30 cellular contexts compared by ENCODE assay signal in the genomic region with DNA sequence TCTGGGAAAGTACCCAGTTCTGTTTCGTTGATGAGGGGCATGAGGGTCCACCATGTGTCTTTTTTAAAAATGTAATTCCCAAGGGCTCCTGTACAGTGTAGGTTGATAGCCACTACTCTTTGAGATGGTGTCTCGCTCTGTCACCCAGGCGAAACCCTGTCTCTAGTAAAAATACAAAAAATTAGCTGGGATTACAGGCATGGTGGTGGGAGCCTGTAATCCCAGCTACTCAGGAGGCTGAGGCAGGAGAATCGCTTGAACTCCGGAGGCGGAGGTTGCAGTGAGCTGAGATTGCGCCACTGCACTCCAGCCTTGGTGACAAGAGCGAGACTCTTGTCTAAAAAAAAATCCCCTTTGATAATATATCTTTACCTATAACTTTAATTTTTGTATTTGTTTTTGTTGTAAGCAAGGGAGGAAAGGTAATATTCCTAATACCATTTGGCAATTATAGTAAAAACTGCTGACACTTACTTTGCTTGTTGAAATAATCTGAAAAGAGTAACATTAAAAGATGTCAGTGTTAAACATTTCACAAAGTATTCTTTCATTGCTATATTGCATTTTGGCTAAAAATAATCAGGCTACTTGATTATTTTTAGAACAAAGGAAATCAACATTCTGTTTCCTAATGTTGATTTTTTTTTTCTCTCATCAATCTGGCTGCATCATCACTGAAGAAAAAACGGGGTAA. TPM values are rescaled to one million over a fixed set of nuclear protein-coding genes. Genes with fewer than 3 reads are reported as not detected.
DNase-seq lines count a peak whose midpoint lies in the region; ATAC-seq and TF ChIP-seq lines count a peak whose summit lies in the region.
"Had no signal": no experiment of that assay in that cellular context is flagged by ENCODE, and none has a peak within 500 bp of the region (broad histone marks: within the 10 kb centered on the region; RNA-seq: fewer than 3 reads in every experiment).

No MANE protein-coding gene starts in this region.

- H3K4me2 ChIP-seq in BLaER1, result peak overlapping the region; percentile 64
- no peak overlapping the region for H3K4me2 ChIP-seq in GM23338
- no peak overlapping the region for H3K4me2 ChIP-seq in neural progenitor cell

- H2AFZ ChIP-seq in GM23338 (no peak overlapping the region), neural progenitor cell (replicated peaks) (no peak overlapping the region)

- no peak overlapping the region for H3K9ac ChIP-seq in BLaER1
- H3K9ac ChIP-seq in neural progenitor cell, result no peak overlapping the region

- ATAC-seq in GM23338 (no peak), GM21717 (IDR thresholded peaks at IDR 0.05; ENCODE audit: unreplicated experiment) (no peak), HG02759 (IDR thresholded peaks at IDR 0.05; ENCODE audit: unreplicated experiment) (no peak)
- ATAC-seq: effector memory CD8-positive, alpha-beta T cell; T-cell had no signal

- H3K36me3 ChIP-seq in BLaER1 (peaks cover 57% of the 10 kb centered on the region), GM23338 (ENCODE audit: insufficient read depth) (peaks cover 47% of the 10 kb centered on the region), neural progenitor cell (peaks cover 29% of the 10 kb centered on the region), BE2C (peaks cover 53% of the 10 kb centered on the region)

- no peak overlapping the region for H3K4me3 Mint-ChIP-seq in GM23338
- no peak overlapping the region for H3K4me3 Mint-ChIP-seq in brain
- H3K4me3 Mint-ChIP-seq in neural progenitor cell, result no peak overlapping the region
- H3K4me3 Mint-ChIP-seq: activated naive CD8-positive, alpha-beta T cell treated with anti-CD3 and anti-CD28 coated beads for 36 hours; effector memory CD8-positive, alpha-beta T cell; IgD-negative memory B cell; naive B cell; T-cell had no signal

- H3K79me2 ChIP-seq in GM23338 (replicated peaks; ENCODE audit: insufficient read depth) (0 out of 2 replicates have a peak, but pooled peaks cover 5% of the 10 kb centered on the region), neural progenitor cell (ENCODE audit: low read depth) (peaks cover 2% of the 10 kb centered on the region)

- no peaks in the 10 kb centered on the region for H3K9me2 ChIP-seq in GM23338 (ENCODE audit: insufficient read depth)

- DNase-seq in GM23338 (ENCODE audit: low spot score) (no peak), neural progenitor cell (ENCODE audit: low spot score) (no peak), BE2C (no peak), NCI-H2196 treated with DMSO at 0.1 percent for 48 hours (lab: John Stamatoyannopoulos, UW; ENCODE audit: unreplicated experiment) (no peak)
- DNase-seq: activated CD4-positive, alpha-beta T cell treated with anti-CD3 and anti-CD28 coated beads, Interleukin-2, amount 50 U/mL, for 1 hour; activated CD4-positive, CD25-positive, alpha-beta regulatory T cell; activated effector memory CD4-positive, alpha-beta T cell treated with Interleukin-2 at 50 U/mL for 16 hours; activated naive CD8-positive, alpha-beta T cell treated with anti-CD3 and anti-CD28 coated beads for 36 hours; activated T-cell treated with anti-CD3 and anti-CD28 coated beads, Interleukin-2, amount 50 U/mL, for 1 hour; cortex of kidney; DMS79; effector memory CD8-positive, alpha-beta T cell; GF-D8; midbrain; naive B cell; NCI-H1092; NCI-H1694; NCI-H446 treated with DMSO at 0.1 percent for 48 hours; NCI-H774; psoas muscle; SJCRH30; stimulated activated CD4-positive, alpha-beta T cell treated with anti-CD3 and anti-CD28 coated beads, Interleukin-4, amount 100 ng/mL, for 24 hours; substantia nigra; T-cell; upper lobe of left lung had no signal

- H3K27me3 Mint-ChIP-seq in GM23338 (ENCODE audit: insufficient read depth, low read depth, poor library complexity) (peaks cover 3% of the 10 kb centered on the region), brain (no peaks in the 10 kb centered on the region), neural progenitor cell (ENCODE audit: insufficient read depth, low read depth) (no peaks in the 10 kb centered on the region)
- H3K27me3 Mint-ChIP-seq: activated naive CD8-positive, alpha-beta T cell treated with anti-CD3 and anti-CD28 coated beads for 36 hours; effector memory CD8-positive, alpha-beta T cell; IgD-negative memory B cell; naive B cell; T-cell had no signal

- H3K9me3 Mint-ChIP-seq in GM23338, result no peaks in the 10 kb centered on the region; the same call in 2 of the 3 replicates
- H3K9me3 Mint-ChIP-seq in brain, result peaks cover 0 to under 1% (median 0%) of the 10 kb centered on the region in 5 experiments
- H3K9me3 Mint-ChIP-seq in neural progenitor cell, result no peaks in the 10 kb centered on the region
- H3K9me3 Mint-ChIP-seq: activated naive CD8-positive, alpha-beta T cell treated with anti-CD3 and anti-CD28 coated beads for 36 hours; effector memory CD8-positive, alpha-beta T cell; IgD-negative memory B cell; naive B cell; T-cell had no signal

- H3K4me1 ChIP-seq in BLaER1 (peaks cover 48% of the 10 kb centered on the region), GM23338 (ENCODE audit: insufficient read depth) (no peaks in the 10 kb centered on the region), neural progenitor cell (no peaks in the 10 kb centered on the region), BE2C (no peaks in the 10 kb centered on the region)
- H3K4me1 ChIP-seq: psoas muscle, SJCRH30 had no signal

- H3K27me3 ChIP-seq in BLaER1 (no peaks in the 10 kb centered on the region), GM23338 (ENCODE audit: insufficient read depth) (no peaks in the 10 kb centered on the region), neural progenitor cell (no peaks in the 10 kb centered on the region), BE2C (no peaks in the 10 kb centered on the region)
- H3K27me3 ChIP-seq: SJCRH30, upper lobe of left lung had no signal

- H3K36me3 Mint-ChIP-seq in GM23338 (ENCODE audit: low read depth), result peaks cover 56% of the 10 kb centered on the region
- peaks cover 45% of the 10 kb centered on the region for H3K36me3 Mint-ChIP-seq in brain
- H3K36me3 Mint-ChIP-seq in neural progenitor cell, result peaks cover 29% of the 10 kb centered on the region
- H3K36me3 Mint-ChIP-seq: IgD-negative memory B cell had no signal

- H4K20me1 ChIP-seq in BLaER1 (peaks cover 46% of the 10 kb centered on the region), GM23338 (replicated peaks; ENCODE audit: insufficient read depth) (peaks cover 25% of the 10 kb centered on the region), neural progenitor cell (ENCODE audit: low read depth) (peaks cover 50% of the 10 kb centered on the region)

- H3K9me3 ChIP-seq in BLaER1 (0 out of 2 replicates have a peak, but pooled peaks cover 7% of the 10 kb centered on the region), neural progenitor cell (ENCODE audit: low read depth) (no peaks in the 10 kb centered on the region), BE2C (no peaks in the 10 kb centered on the region)
- H3K9me3 ChIP-seq: psoas muscle, SJCRH30, upper lobe of left lung had no signal

- H3K27ac Mint-ChIP-seq in GM23338, result no peak overlapping the region
- H3K27ac Mint-ChIP-seq in brain, result peak overlapping the region in 3 of 5 experiments; percentile 20 to 57 (median 34)
- no peak overlapping the region for H3K27ac Mint-ChIP-seq in neural progenitor cell
- H3K27ac Mint-ChIP-seq: activated naive CD8-positive, alpha-beta T cell treated with anti-CD3 and anti-CD28 coated beads for 36 hours; IgD-negative memory B cell; T-cell had no signal

- no peak for TF ChIP-seq CTCF in GM23338 (conservative IDR thresholded peaks at IDR 0.05; ENCODE audit: low read depth in 2 of 2)
- TF ChIP-seq CTCF in brain (conservative IDR thresholded peaks at IDR 0.05), result no peak
- no peak for TF ChIP-seq CTCF in neural progenitor cell (IDR thresholded peaks at IDR 0.05)
- TF ChIP-seq CTCF in BE2C (IDR thresholded peaks at IDR 0.05; ENCODE audit: low read depth, low read length), result no peak

- H3F3A ChIP-seq in GM23338 (replicated peaks; ENCODE audit: low read depth) (peaks cover 54% of the 10 kb centered on the region), neural progenitor cell (ENCODE audit: low read depth) (peaks cover 68% of the 10 kb centered on the region)

- H3K27ac ChIP-seq in BLaER1, result 0 out of 2 replicates have a peak overlapping the region, but pooled peaks have one; percentile 9
- H3K27ac ChIP-seq in GM23338 (ENCODE audit: low read depth), result peak overlapping the region; percentile 63; the same call in 1 of the 2 replicates
- peak overlapping the region; percentile 41 for H3K27ac ChIP-seq in neural progenitor cell
- H3K27ac ChIP-seq: psoas muscle, SJCRH30, upper lobe of left lung had no signal

- H3K4me3 ChIP-seq in BLaER1 (no peak overlapping the region), GM23338 (no peak overlapping the region), neural progenitor cell (no peak overlapping the region), BE2C (ENCODE audit: low read depth, low read length) (no peak overlapping the region)
- H3K4me3 ChIP-seq: psoas muscle, SJCRH30, upper lobe of left lung had no signal

- H3K4me1 Mint-ChIP-seq in GM23338 (peaks cover 9% of the 10 kb centered on the region; the same call in 2 of the 3 replicates), brain (peaks cover 4% of the 10 kb centered on the region), neural progenitor cell (no peaks in the 10 kb centered on the region)
- H3K4me1 Mint-ChIP-seq: activated naive CD8-positive, alpha-beta T cell treated with anti-CD3 and anti-CD28 coated beads for 36 hours had no signal

TF ChIP-seq in GM23338, 12 proteins besides CTCF, POLR2A, EP300 and RAD21 (continues in another document):
- no peak for TF ChIP-seq EZH2 (IDR thresholded peaks at IDR 0.05; ENCODE audit: low read depth, unreplicated experiment)

RNA-seq across cellular contexts. Expression of a gene that starts 11.8 kb away (rescaled TPM):
- total RNA-seq in GM23338 (2014; rRNA removed; shearing (Covaris generic)), result 442 and 468 TPM in 2 replicates
- polyA plus RNA-seq in GM23338 (2016; fragmentation: Nextera tagmentation; extraction: Ambion mirVana) (364 and 375 TPM in 2 replicates), brain (ENCODE audit: insufficient read depth, low read depth, low replicate concordance) (168 TPM)
- total RNA-seq in neural progenitor cell (ENCODE audit: low replicate concordance), result 480 and 549 TPM in 2 replicates
- polyA plus RNA-seq in BE2C (2012; ENCODE audit: insufficient read depth, insufficient read length, low read depth), result 95.7 TPM

RNA-seq across cellular contexts. Expression of a gene that starts 51.0 kb away (rescaled TPM):
- total RNA-seq in GM23338 (2014; rRNA removed; shearing (Covaris generic)), result 30.9 and 42.3 TPM in 2 replicates
- polyA plus RNA-seq in GM23338 (2016; fragmentation: Nextera tagmentation; extraction: Ambion mirVana) (35.0 and 35.8 TPM in 2 replicates), brain (ENCODE audit: insufficient read depth, low read depth, low replicate concordance) (27.5 TPM)
- 34.3 and 43.9 TPM in 2 replicates for total RNA-seq in neural progenitor cell (ENCODE audit: low replicate concordance)
- 10.9 TPM for polyA plus RNA-seq in BE2C (2012; ENCODE audit: insufficient read depth, insufficient read length, low read depth)

Comparison
In these comparisons a context has a peak if more than half of its experiments do, and no peak if none do; other contexts are left out.
1. H3K27ac ChIP-seq: peak in every context shown above with its lines; median percentile 63 in GM23338; 41 in neural progenitor cell; 9 in BLaER1.
2. H3K27ac Mint-ChIP-seq: peak in brain (3 of 5); none in GM23338 (single experiment) and neural progenitor cell (single experiment).